In genomic region chr4:10122236-10122932, GRCh38 we compare ENCODE assay signal across 24 cellular contexts. TPM values are rescaled to one million over a fixed set of nuclear protein-coding genes. Genes with fewer than 3 reads are reported as not detected.
DNase-seq lines count a peak whose midpoint lies in the region; ATAC-seq and TF ChIP-seq lines count a peak whose summit lies in the region.
"Had no signal": no experiment of that assay in that cellular context is flagged by ENCODE, and none has a peak within 500 bp of the region (broad histone marks: within the 10 kb centered on the region; RNA-seq: fewer than 3 reads in every experiment).

No MANE protein-coding gene starts in this region.

- DNase-seq in T-helper 2 cell treated with Interferon-gamma antibody and Interleukin-4, amounts not matched to agents 5 μg/mL and 100 μg/mL, for 36 hours (ENCODE audit: low spot score): no peak
- no peak for DNase-seq in T-helper 2 cell
- no peak for DNase-seq in CD4-positive, alpha-beta T cell
- no peak for DNase-seq in activated naive CD8-positive, alpha-beta T cell treated with anti-CD3 and anti-CD28 coated beads, Interleukin-2, amount 10 ng/mL, durations not matched to agents 7 days and 5 days
- no peak for DNase-seq in naive thymus-derived CD8-positive, alpha-beta T cell
- no peak for DNase-seq in left lobe of liver (ENCODE audit: low spot score)
- no peak for DNase-seq in G401 (ENCODE audit: low spot score)
- no peak for DNase-seq in SKM-1 treated with dmso at 0.1 percent for 144 hours (lab: John Stamatoyannopoulos, UW; ENCODE audit: unreplicated experiment)
- DNase-seq: 8988T; activated CD8-positive, alpha-beta memory T cell treated with anti-CD3 and anti-CD28 coated beads, Interleukin-2, amount 50 U/mL, for 4 hours; activated naive CD4-positive, alpha-beta T cell treated with anti-CD3 and anti-CD28 coated beads, Interleukin-2, amount 10 ng/mL, durations not matched to agents 7 days and 5 days; CD8-positive, alpha-beta memory T cell; gastrocnemius medialis; HFFc6; MG63; NCI-H1105 treated with DMSO at 0.1 percent for 48 hours; NCI-H187 treated with DMSO at 0.1 percent for 48 hours; NCI-H2171 treated with DMSO at 0.1 percent for 48 hours; NCI-H510A treated with DMSO at 0.1 percent for 48 hours; nephron progenitor cell; ovary had no signal

- ATAC-seq in CD4-positive, alpha-beta T cell (ENCODE audit: poor library complexity): no peak
- no peak for ATAC-seq in activated naive CD8-positive, alpha-beta T cell treated with anti-CD3 and anti-CD28 coated beads, Interleukin-2, amount 10 ng/mL, durations not matched to agents 7 days and 5 days (ENCODE audit: low read depth)
- ATAC-seq in naive thymus-derived CD8-positive, alpha-beta T cell: no peak
- no peak for ATAC-seq in left lobe of liver
- ATAC-seq: gastrocnemius medialis; stimulated activated effector memory CD8-positive, alpha-beta T cell treated with anti-CD3 and anti-CD28 coated beads, Interleukin-12 subunit alpha, Interleukin-12 subunit beta, amount 100 ng/mL, for 72 hours had no signal

- H3K4me3 Mint-ChIP-seq in T-helper 2 cell treated with Interferon-gamma antibody and Interleukin-4, amounts not matched to agents 5 μg/mL and 100 μg/mL, for 36 hours: no peak overlapping the region
- H3K4me3 Mint-ChIP-seq in CD4-positive, alpha-beta T cell: peak overlapping the region; percentile 39
- H3K4me3 Mint-ChIP-seq in activated naive CD8-positive, alpha-beta T cell treated with anti-CD3 and anti-CD28 coated beads, Interleukin-2, amount 10 ng/mL, durations not matched to agents 7 days and 5 days: no peak overlapping the region
- H3K4me3 Mint-ChIP-seq in naive thymus-derived CD8-positive, alpha-beta T cell: peak overlapping the region in 3 of 10 donors; percentile 38 to 54 (median 41)
- H3K4me3 Mint-ChIP-seq: activated naive CD4-positive, alpha-beta T cell treated with anti-CD3 and anti-CD28 coated beads, Interleukin-2, amount 10 ng/mL, durations not matched to agents 7 days and 5 days; HFFc6; nephron progenitor cell; stimulated activated effector memory CD8-positive, alpha-beta T cell treated with anti-CD3 and anti-CD28 coated beads, Interleukin-12 subunit alpha, Interleukin-12 subunit beta, amount 100 ng/mL, for 72 hours; type B pancreatic cell had no signal

- H3K36me3 Mint-ChIP-seq in T-helper 2 cell treated with Interferon-gamma antibody and Interleukin-4, amounts not matched to agents 5 μg/mL and 100 μg/mL, for 36 hours (ENCODE audit: low read depth): no peaks in the 10 kb centered on the region
- H3K36me3 Mint-ChIP-seq in CD4-positive, alpha-beta T cell (ENCODE audit: low read depth): peaks cover 4% of the 10 kb centered on the region
- H3K36me3 Mint-ChIP-seq in activated naive CD8-positive, alpha-beta T cell treated with anti-CD3 and anti-CD28 coated beads, Interleukin-2, amount 10 ng/mL, durations not matched to agents 7 days and 5 days: no peaks in the 10 kb centered on the region
- no peaks in the 10 kb centered on the region for H3K36me3 Mint-ChIP-seq in naive thymus-derived CD8-positive, alpha-beta T cell
- H3K36me3 Mint-ChIP-seq: activated naive CD4-positive, alpha-beta T cell treated with anti-CD3 and anti-CD28 coated beads, Interleukin-2, amount 10 ng/mL, durations not matched to agents 7 days and 5 days; CD8-positive, alpha-beta memory T cell; type B pancreatic cell had no signal

- no peak overlapping the region for H3K27ac ChIP-seq in CD4-positive, alpha-beta T cell (ENCODE audit: low read depth, low read length)
- H3K27ac ChIP-seq: ovary, VCaP had no signal

- H3K9me3 Mint-ChIP-seq in T-helper 2 cell treated with Interferon-gamma antibody and Interleukin-4, amounts not matched to agents 5 μg/mL and 100 μg/mL, for 36 hours: no peaks in the 10 kb centered on the region
- H3K9me3 Mint-ChIP-seq in CD4-positive, alpha-beta T cell: no peaks in the 10 kb centered on the region
- no peaks in the 10 kb centered on the region for H3K9me3 Mint-ChIP-seq in activated naive CD8-positive, alpha-beta T cell treated with anti-CD3 and anti-CD28 coated beads, Interleukin-2, amount 10 ng/mL, durations not matched to agents 7 days and 5 days
- no peaks in the 10 kb centered on the region for H3K9me3 Mint-ChIP-seq in naive thymus-derived CD8-positive, alpha-beta T cell
- H3K9me3 Mint-ChIP-seq: activated naive CD4-positive, alpha-beta T cell treated with anti-CD3 and anti-CD28 coated beads, Interleukin-2, amount 10 ng/mL, durations not matched to agents 7 days and 5 days; CD8-positive, alpha-beta memory T cell; HFFc6; nephron progenitor cell; stimulated activated effector memory CD8-positive, alpha-beta T cell treated with anti-CD3 and anti-CD28 coated beads, Interleukin-12 subunit alpha, Interleukin-12 subunit beta, amount 100 ng/mL, for 72 hours; type B pancreatic cell had no signal

- TF ChIP-seq CTCF in CD4-positive, alpha-beta T cell (IDR thresholded peaks at IDR 0.05): no peak

- intact Hi-C loops in CD4-positive, alpha-beta T cell (cut with DNase I, micrococcal nuclease): no loop called here

- H3K4me1 Mint-ChIP-seq in T-helper 2 cell treated with Interferon-gamma antibody and Interleukin-4, amounts not matched to agents 5 μg/mL and 100 μg/mL, for 36 hours (ENCODE audit: low read depth): peaks cover 51% of the 10 kb centered on the region
- H3K4me1 Mint-ChIP-seq in CD4-positive, alpha-beta T cell (ENCODE audit: low read depth): peaks cover 75% of the 10 kb centered on the region
- peaks cover 40% of the 10 kb centered on the region for H3K4me1 Mint-ChIP-seq in activated naive CD8-positive, alpha-beta T cell treated with anti-CD3 and anti-CD28 coated beads, Interleukin-2, amount 10 ng/mL, durations not matched to agents 7 days and 5 days
- peaks cover 49 to 83% (median 57%) of the 10 kb centered on the region in 4 donors for H3K4me1 Mint-ChIP-seq in naive thymus-derived CD8-positive, alpha-beta T cell

- H3K27me3 Mint-ChIP-seq in T-helper 2 cell treated with Interferon-gamma antibody and Interleukin-4, amounts not matched to agents 5 μg/mL and 100 μg/mL, for 36 hours (ENCODE audit: low read depth): peaks cover 2% of the 10 kb centered on the region
- no peaks in the 10 kb centered on the region for H3K27me3 Mint-ChIP-seq in CD4-positive, alpha-beta T cell
- no peaks in the 10 kb centered on the region for H3K27me3 Mint-ChIP-seq in activated naive CD8-positive, alpha-beta T cell treated with anti-CD3 and anti-CD28 coated beads, Interleukin-2, amount 10 ng/mL, durations not matched to agents 7 days and 5 days
- no peaks in the 10 kb centered on the region for H3K27me3 Mint-ChIP-seq in naive thymus-derived CD8-positive, alpha-beta T cell
- H3K27me3 Mint-ChIP-seq: activated naive CD4-positive, alpha-beta T cell treated with anti-CD3 and anti-CD28 coated beads, Interleukin-2, amount 10 ng/mL, durations not matched to agents 7 days and 5 days had no signal

- CTCF ChIA-PET in CD4-positive, alpha-beta T cell (lab: Charles Lee): interaction anchor here (0.6 kb wide), 1 partner anchor 93 kb away, joined by 3 read pairs; no protein-coding TSS in a partner anchor

- in situ Hi-C loops in G401 (cut with HindIII; ENCODE audit: low sequenced_read_pairs): loop anchor here (10.0 kb wide), 1 partner anchor 98 kb away; the partner anchor contains the start of gene SLC2A9

- POLR2A ChIA-PET in CD4-positive, alpha-beta T cell (lab: Charles Lee): interaction anchor here (1.0 to 1.3 kb wide), 4 partner anchors 10 to 335 kb away, joined by 3 read pairs; partner anchors contain the start of gene ZNF518B
- POLR2A ChIA-PET in activated naive CD8-positive, alpha-beta T cell treated with anti-CD3 and anti-CD28 coated beads, Interleukin-2, amount 10 ng/mL, durations not matched to agents 7 days and 5 days (lab: Charles Lee): interaction anchor here (1.0 to 1.7 kb wide), 2 partner anchors 14 to 26 kb away, joined by 3 to 5 read pairs; no protein-coding TSS in a partner anchor
- POLR2A ChIA-PET in naive thymus-derived CD8-positive, alpha-beta T cell (lab: Charles Lee): interaction anchor here (1.1 to 20.5 kb wide), 3 partner anchors 9 to 334 kb away, joined by 3 to 349 read pairs (median 3); no protein-coding TSS in a partner anchor

- H3K27me3 ChIP-seq in CD4-positive, alpha-beta T cell (ENCODE audit: control insufficient read depth, insufficient read depth, low read length): no peaks in the 10 kb centered on the region
- H3K27me3 ChIP-seq: gastrocnemius medialis, MG63, ovary had no signal

- H3K9me3 ChIP-seq in CD4-positive, alpha-beta T cell (ENCODE audit: control insufficient read depth, low read length): no peaks in the 10 kb centered on the region
- H3K9me3 ChIP-seq: gastrocnemius medialis, MG63, ovary had no signal

- peak overlapping the region; percentile 46 for H3K27ac Mint-ChIP-seq in T-helper 2 cell treated with Interferon-gamma antibody and Interleukin-4, amounts not matched to agents 5 μg/mL and 100 μg/mL, for 36 hours
- peak overlapping the region; percentile 98 for H3K27ac Mint-ChIP-seq in CD4-positive, alpha-beta T cell
- peak overlapping the region; percentile 78 for H3K27ac Mint-ChIP-seq in activated naive CD8-positive, alpha-beta T cell treated with anti-CD3 and anti-CD28 coated beads, Interleukin-2, amount 10 ng/mL, durations not matched to agents 7 days and 5 days
- H3K27ac Mint-ChIP-seq in naive thymus-derived CD8-positive, alpha-beta T cell: peak overlapping the region in 7 of 10 donors; percentile 8 to 88 (median 75)
- H3K27ac Mint-ChIP-seq: activated naive CD4-positive, alpha-beta T cell treated with anti-CD3 and anti-CD28 coated beads, Interleukin-2, amount 10 ng/mL, durations not matched to agents 7 days and 5 days; HFFc6; stimulated activated effector memory CD8-positive, alpha-beta T cell treated with anti-CD3 and anti-CD28 coated beads, Interleukin-12 subunit alpha, Interleukin-12 subunit beta, amount 100 ng/mL, for 72 hours had no signal

RNA-seq across cellular contexts. Expression of gene WDR1, which starts 5.8 kb away (rescaled TPM):
- 100 to 1,000 TPM; 197 to 198 TPM for total RNA-seq in CD4-positive, alpha-beta T cell
- 100 to 1,000 TPM; 371 to 372 TPM for total RNA-seq in activated naive CD8-positive, alpha-beta T cell treated with anti-CD3 and anti-CD28 coated beads, Interleukin-2, amount 10 ng/mL, durations not matched to agents 7 days and 5 days
- total RNA-seq in naive thymus-derived CD8-positive, alpha-beta T cell: 100 to 1,000 TPM; 295 to 300 TPM
- 100 to 1,000 TPM; 304 to 378 (median 322) TPM for polyA plus RNA-seq in naive thymus-derived CD8-positive, alpha-beta T cell
- 69.5 TPM for total RNA-seq in left lobe of liver
- 300 and 383 TPM in 2 replicates for total RNA-seq in G401 (2014; rRNA removed; shearing (Covaris generic))

Comparison
In these comparisons a context has a peak if more than half of its experiments do, and no peak if none do; other contexts are left out.
1. H3K27ac Mint-ChIP-seq: peak in every context shown above with its lines; median percentile 98 in CD4-positive, alpha-beta T cell; 78 in activated naive CD8-positive, alpha-beta T cell treated with anti-CD3 and anti-CD28 coated beads, Interleukin-2, amount 10 ng/mL, durations not matched to agents 7 days and 5 days; 75 in naive thymus-derived CD8-positive, alpha-beta T cell; 46 in T-helper 2 cell treated with Interferon-gamma antibody and Interleukin-4, amounts not matched to agents 5 μg/mL and 100 μg/mL, for 36 hours.